25 cellular contexts compared by ENCODE assay signal in genomic region chr12:84455598-84455997, GRCh38.
"Had no signal": no experiment of that assay in that cellular context is flagged by ENCODE, and none has a peak within 500 bp of the region (broad histone marks: within the 10 kb centered on the region; RNA-seq: fewer than 3 reads in every experiment).

No MANE protein-coding gene starts in this region.

- H3K79me2 ChIP-seq: parathyroid adenoma had no signal

- H3K36me3 ChIP-seq: colonic mucosa, esophagus muscularis mucosa, gastroesophageal sphincter, heart left ventricle, left lung, neural progenitor cell, right lobe of liver, thyroid gland had no signal

- H2AFZ ChIP-seq: neural progenitor cell, parathyroid adenoma had no signal

- H3K9ac ChIP-seq: neural progenitor cell, parathyroid adenoma had no signal

- H3K4me2 ChIP-seq: neural progenitor cell had no signal

- H3K4me3 ChIP-seq: colonic mucosa, esophagus muscularis mucosa, gastroesophageal sphincter, heart left ventricle, left lung, neural progenitor cell, right lobe of liver, thyroid gland had no signal

- DNase-seq: colonic mucosa; effector CD8-positive, alpha-beta T cell; endodermal cell; foreskin keratinocyte; heart left ventricle; hippocampal formation; left cardiac atrium; left lung; mesendoderm; midbrain; naive thymus-derived CD4-positive, alpha-beta T cell; right lobe of liver; small intestine; stimulated activated CD4-positive, alpha-beta T cell treated with anti-CD3 and anti-CD28 coated beads, Interleukin-15, amount 100 ng/mL, for 24 hours; stimulated activated CD4-positive, alpha-beta T cell treated with anti-CD3 and anti-CD28 coated beads, Interleukin-2, amount 100 ng/mL, for 48 hours; stimulated activated naive CD4-positive, alpha-beta T cell; stimulated activated naive CD8-positive, alpha-beta T cell treated with anti-CD3 and anti-CD28 coated beads, Interleukin-15, amount 100 ng/mL, for 72 hours; thyroid gland; trophoblast cell had no signal

- H3K27ac ChIP-seq: colonic mucosa, esophagus muscularis mucosa, foreskin keratinocyte, gastroesophageal sphincter, heart left ventricle, left lung, neural progenitor cell, parathyroid adenoma, right lobe of liver, thyroid gland had no signal

- FAIRE-seq: endothelial cell of umbilical vein, islet of Langerhans, small intestine had no signal

- H3K27me3 ChIP-seq: colonic mucosa, esophagus muscularis mucosa, foreskin keratinocyte, gastroesophageal sphincter, heart left ventricle, left lung, neural progenitor cell, right lobe of liver, thyroid gland had no signal

- H3K4me1 ChIP-seq: colonic mucosa, esophagus muscularis mucosa, foreskin keratinocyte, gastroesophageal sphincter, heart left ventricle, left lung, neural progenitor cell, parathyroid adenoma, right lobe of liver, thyroid gland had no signal

- H3K9me3 ChIP-seq: colonic mucosa, esophagus muscularis mucosa, gastroesophageal sphincter, heart left ventricle, left lung, right lobe of liver, thyroid gland had no signal
